Comparison of ENCODE assay signal across 24 cellular contexts in genomic region chr3:98890960-98891910, GRCh38. TPM values are rescaled to one million over a fixed set of nuclear protein-coding genes. Genes with fewer than 3 reads are reported as not detected.
DNase-seq lines count a peak whose midpoint lies in the region; ATAC-seq, FAIRE-seq and TF ChIP-seq lines count a peak whose summit lies in the region.
"Had no signal": no experiment of that assay in that cellular context is flagged by ENCODE, and none has a peak within 500 bp of the region (broad histone marks: within the 10 kb centered on the region; RNA-seq: fewer than 3 reads in every experiment).

No MANE protein-coding gene starts in this region.

- DNase-seq in Caki2 (ENCODE audit: low read depth) (peak; percentile 58), cardiac muscle cell (ENCODE audit: low read depth in 1 of 2, low spot score in 1 of 2) (peak in 1 of 2 donors; percentile 50), omental fat pad (ENCODE audit: low spot score) (no peak), kidney (no peak), endothelial cell (ENCODE audit: low spot score) (no peak), foreskin melanocyte (no peak)
- DNase-seq: activated CD4-positive, CD25-positive, alpha-beta regulatory T cell treated with anti-CD3 and anti-CD28 coated beads, Interleukin-2, amount 50 U/mL, for 72 hours; AML-193; amygdala; Calu3; naive thymus-derived CD8-positive, alpha-beta T cell; NCI-H510A; stimulated activated CD4-positive, alpha-beta T cell treated with anti-CD3 and anti-CD28 coated beads, Interleukin-2, amount 100 ng/mL, for 24 hours; T-helper 9 cell had no signal

- ATAC-seq in omental fat pad (ENCODE audit: low FRiP score) (peak; percentile 24), HG02840 (IDR thresholded peaks at IDR 0.05; ENCODE audit: low FRiP score, unreplicated experiment) (no peak)
- ATAC-seq: GM12878; naive thymus-derived CD8-positive, alpha-beta T cell had no signal

- in situ Hi-C loops in Caki2 (cut with HindIII; ENCODE audit: low pct_unique_long_range_greater_than_20kb, low sequenced_read_pairs): no loop called here

- FAIRE-seq in kidney (lab: Jason Lieb, UNC): no peak
- FAIRE-seq: G401.6, GM12878 had no signal

- H3K4me3 ChIP-seq in cardiac muscle cell (no peak overlapping the region), kidney (ENCODE audit: low read length in 2 of 2) (no peak overlapping the region)
- H3K4me3 ChIP-seq: coronary artery, esophagus muscularis mucosa, GM12878, hepatocyte, prostate gland, SJSA1 had no signal

- H3K4me1 ChIP-seq in cardiac muscle cell (ENCODE audit: low read depth): peaks cover 70% of the 10 kb centered on the region
- peaks cover 2 to 9% of the 10 kb centered on the region in 2 donors for H3K4me1 ChIP-seq in kidney (ENCODE audit: control insufficient read depth in 1 of 2, insufficient read depth in 1 of 2, low read depth in 1 of 2, low read length in 2 of 2)
- H3K4me1 ChIP-seq: prostate gland had no signal

- H3K27me3 ChIP-seq in cardiac muscle cell: no peaks in the 10 kb centered on the region
- H3K27me3 ChIP-seq: esophagus muscularis mucosa, hepatocyte, SJSA1 had no signal

- H3K36me3 Mint-ChIP-seq in endothelial cell (ENCODE audit: low read depth, unreplicated experiment): no peaks in the 10 kb centered on the region
- H3K36me3 Mint-ChIP-seq: naive thymus-derived CD8-positive, alpha-beta T cell had no signal

- H3K27ac Mint-ChIP-seq in endothelial cell (ENCODE audit: unreplicated experiment): no peak overlapping the region
- H3K27ac Mint-ChIP-seq: activated T-helper 2 cell treated with anti-CD3 and anti-CD28 coated beads, Interferon-gamma antibody, Interleukin-2, Interleukin-4, amounts not matched to agents 10 μg/mL and 5 μg/mL and 100 μg/mL, durations not matched to agents 14 hours and 24 hours and 36 hours; naive thymus-derived CD8-positive, alpha-beta T cell had no signal

- intact Hi-C loops in kidney (cut with DNase I): no loop called here

- 65 to 68% (median 65%) methylated on average over 4 of the region's 4 CpGs for WGBS in adipose tissue, 3 donors

- no peak overlapping the region for H3K4me3 Mint-ChIP-seq in endothelial cell (ENCODE audit: unreplicated experiment)
- H3K4me3 Mint-ChIP-seq: naive thymus-derived CD8-positive, alpha-beta T cell had no signal

- no peaks in the 10 kb centered on the region for H3K9me3 Mint-ChIP-seq in endothelial cell (ENCODE audit: unreplicated experiment)
- H3K9me3 Mint-ChIP-seq: activated T-helper 2 cell treated with anti-CD3 and anti-CD28 coated beads, Interferon-gamma antibody, Interleukin-2, Interleukin-4, amounts not matched to agents 10 μg/mL and 5 μg/mL and 100 μg/mL, durations not matched to agents 14 hours and 24 hours and 36 hours; naive thymus-derived CD8-positive, alpha-beta T cell had no signal

- H3K4me1 Mint-ChIP-seq in endothelial cell (ENCODE audit: unreplicated experiment): peaks cover 4% of the 10 kb centered on the region
- H3K4me1 Mint-ChIP-seq: naive thymus-derived CD8-positive, alpha-beta T cell had no signal

- TF ChIP-seq CTCF in cardiac muscle cell (IDR thresholded peaks at IDR 0.05; ENCODE audit: low read depth, low read length): no peak
- TF ChIP-seq CTCF in omental fat pad (IDR thresholded peaks at IDR 0.05): no peak
- TF ChIP-seq CTCF in kidney (IDR thresholded peaks at IDR 0.05; ENCODE audit: borderline replicate concordance, extremely low read depth, insufficient read depth): no peak
- TF ChIP-seq CTCF in endothelial cell (IDR thresholded peaks at IDR 0.05; ENCODE audit: unreplicated experiment): no peak

- H3K27ac ChIP-seq in adipose tissue (ENCODE audit: low read depth, low read length) (peak overlapping the region; percentile 52), cardiac muscle cell (peak overlapping the region; percentile 91), kidney (ENCODE audit: low read depth in 2 of 2, low read length in 2 of 2) (no peak overlapping the region)
- H3K27ac ChIP-seq: coronary artery, esophagus muscularis mucosa, hepatocyte, prostate gland, SJSA1 had no signal

- H3K9ac ChIP-seq in kidney (ENCODE audit: low read length in 2 of 2): no peak overlapping the region

- H3K36me3 ChIP-seq in cardiac muscle cell: no peaks in the 10 kb centered on the region
- no peaks in the 10 kb centered on the region for H3K36me3 ChIP-seq in kidney (ENCODE audit: control insufficient read depth in 1 of 2, insufficient read depth in 2 of 2, low read length in 2 of 2)
- H3K36me3 ChIP-seq: esophagus muscularis mucosa, prostate gland had no signal

- H3K9me3 ChIP-seq in cardiac muscle cell (ENCODE audit: low read depth) (no peaks in the 10 kb centered on the region), kidney (ENCODE audit: control insufficient read depth in 1 of 2, low read length in 2 of 2) (no peaks in the 10 kb centered on the region)
- H3K9me3 ChIP-seq: esophagus muscularis mucosa, prostate gland, SJSA1 had no signal

- no peaks in the 10 kb centered on the region for H3K27me3 Mint-ChIP-seq in endothelial cell (ENCODE audit: unreplicated experiment)

RNA-seq across cellular contexts. Expression of gene DCBLD2, which starts 10.3 kb away (rescaled TPM):
- total RNA-seq in Caki2 (2014; rRNA removed; shearing (Covaris generic); ENCODE audit: low replicate concordance): 138 and 139 TPM in 2 replicates
- 1 to 10 TPM; 2.8 to 7.8 (median 6.0) TPM for polyA plus RNA-seq in adipose tissue
- total RNA-seq in cardiac muscle cell: 53.9 and 88.4 TPM in 2 replicates
- polyA plus RNA-seq in cardiac muscle cell: 47.6 and 48.0 TPM in 2 replicates
- total RNA-seq in omental fat pad: 10 to 100 TPM; 25.5 to 40.1 (median 33.0) TPM
- total RNA-seq in kidney: 39.3 TPM
- 8.0 TPM for polyA plus RNA-seq in kidney (ENCODE audit: insufficient read depth, low read depth, low replicate concordance)
- total RNA-seq in endothelial cell (ENCODE audit: unreplicated experiment): 26.9 TPM

Comparison
In these comparisons a context has a peak if more than half of its experiments do, and no peak if none do; other contexts are left out.
1. H3K27ac ChIP-seq: peak in adipose tissue (single experiment) and cardiac muscle cell (single experiment); none in kidney (0 of 2).